In genomic region chr11:12116425-12117032, GRCh38 we compare ENCODE assay signal across 23 cellular contexts. TPM values are rescaled to one million over a fixed set of nuclear protein-coding genes. Genes with fewer than 3 reads are reported as not detected.
A peak's percentile ranks its signal among the peaks of the same experiment; 100 is the strongest.
DNase-seq lines count a peak whose midpoint lies in the region; FAIRE-seq and TF ChIP-seq lines count a peak whose summit lies in the region.
"Had no signal": no experiment of that assay in that cellular context is flagged by ENCODE, and none has a peak within 500 bp of the region (broad histone marks: within the 10 kb centered on the region; RNA-seq: fewer than 3 reads in every experiment).

No MANE protein-coding gene starts in this region.

- H3K27me3 ChIP-seq in keratinocyte (ENCODE audit: control insufficient read depth, extremely low read depth, insufficient read depth, low read length) (no peaks in the 10 kb centered on the region), transverse colon (no peaks in the 10 kb centered on the region)
- H3K27me3 ChIP-seq: ovary, thyroid gland had no signal

- peaks cover 64% of the 10 kb centered on the region for H3K4me1 Mint-ChIP-seq in activated CD4-positive, alpha-beta T cell treated with anti-CD3 and anti-CD28 coated beads, Interleukin-2, amount 10 ng/mL, durations not matched to agents 7 days and 5 days
- peaks cover 92% of the 10 kb centered on the region for H3K4me1 Mint-ChIP-seq in activated T-helper 1 cell treated with anti-CD3 and anti-CD28 coated beads, Interleukin-12 subunit alpha, Interleukin-12 subunit beta, Interleukin-2, Interleukin-4 antibody, amounts not matched to agents 30 ng/mL and 10 ng/mL and 1 ng/mL, durations not matched to agents 14 hours and 24 hours and 36 hours (ENCODE audit: low read depth)

- no peak for DNase-seq in activated CD4-positive, alpha-beta T cell treated with anti-CD3 and anti-CD28 coated beads, Interleukin-2, amount 10 ng/mL, durations not matched to agents 7 days and 5 days
- DNase-seq in activated CD4-positive, alpha-beta T cell treated with anti-CD3 and anti-CD28 coated beads for 4 hours: no peak
- DNase-seq in activated T-helper 1 cell treated with anti-CD3 and anti-CD28 coated beads, Interleukin-12 subunit alpha, Interleukin-12 subunit beta, Interleukin-2, Interleukin-4 antibody, amounts not matched to agents 30 ng/mL and 10 ng/mL and 1 ng/mL, durations not matched to agents 14 hours and 24 hours and 36 hours (ENCODE audit: low spot score): no peak
- DNase-seq in keratinocyte (ENCODE audit: low read depth, low spot score) (no peak), transverse colon (no peak), NCI-H1417 (lab: John Stamatoyannopoulos, UW) (no peak), putamen (ENCODE audit: low spot score) (no peak)
- DNase-seq in activated CD4-positive, CD25-positive, alpha-beta regulatory T cell treated with anti-CD3 and anti-CD28 coated beads, Interleukin-2, amount 50 U/mL, for 72 hours: no peak
- DNase-seq: activated CD8-positive, alpha-beta T cell treated with anti-CD3 and anti-CD28 coated beads, Interleukin-2, amount 10 ng/mL, durations not matched to agents 7 days and 5 days; amniotic stem cell; foreskin melanocyte; H7; NCI-H2081; NCI-H510A; SIG-M5; stimulated activated CD4-positive, alpha-beta T cell treated with anti-CD3 and anti-CD28 coated beads, Interleukin-4, amount 100 ng/mL, for 4 hours; stimulated activated CD8-positive, alpha-beta memory T cell treated with anti-CD3 and anti-CD28 coated beads, Interleukin-4, amount 100 ng/mL, for 48 hours; T1000; thyroid gland had no signal

- CTCF ChIA-PET in activated CD4-positive, alpha-beta T cell treated with anti-CD3 and anti-CD28 coated beads, Interleukin-2, amount 10 ng/mL, durations not matched to agents 7 days and 5 days (lab: Charles Lee): interaction anchor here (0.7 to 2.8 kb wide), 5 partner anchors 10 to 120 kb away, joined by 3 to 7 read pairs (median 5); no protein-coding TSS in a partner anchor

- no peak overlapping the region for H2AFZ ChIP-seq in keratinocyte (ENCODE audit: control insufficient read depth, low read length)

- H3K9me3 Mint-ChIP-seq in activated CD4-positive, alpha-beta T cell treated with anti-CD3 and anti-CD28 coated beads, Interleukin-2, amount 10 ng/mL, durations not matched to agents 7 days and 5 days: no peaks in the 10 kb centered on the region
- no peaks in the 10 kb centered on the region for H3K9me3 Mint-ChIP-seq in activated T-helper 1 cell treated with anti-CD3 and anti-CD28 coated beads, Interleukin-12 subunit alpha, Interleukin-12 subunit beta, Interleukin-2, Interleukin-4 antibody, amounts not matched to agents 30 ng/mL and 10 ng/mL and 1 ng/mL, durations not matched to agents 14 hours and 24 hours and 36 hours

- POLR2A ChIA-PET in activated CD4-positive, alpha-beta T cell treated with anti-CD3 and anti-CD28 coated beads, Interleukin-2, amount 10 ng/mL, durations not matched to agents 7 days and 5 days (lab: Charles Lee): interaction anchor here (0.6 kb wide), 2 partner anchors 18 to 75 kb away, joined by 3 to 5 read pairs; no protein-coding TSS in a partner anchor

- H3K36me3 Mint-ChIP-seq in activated CD4-positive, alpha-beta T cell treated with anti-CD3 and anti-CD28 coated beads, Interleukin-2, amount 10 ng/mL, durations not matched to agents 7 days and 5 days (ENCODE audit: low read depth): peaks cover 22% of the 10 kb centered on the region
- H3K36me3 Mint-ChIP-seq in activated T-helper 1 cell treated with anti-CD3 and anti-CD28 coated beads, Interleukin-12 subunit alpha, Interleukin-12 subunit beta, Interleukin-2, Interleukin-4 antibody, amounts not matched to agents 30 ng/mL and 10 ng/mL and 1 ng/mL, durations not matched to agents 14 hours and 24 hours and 36 hours (ENCODE audit: low read depth): peaks cover 48% of the 10 kb centered on the region

- no peaks in the 10 kb centered on the region for H3K9me3 ChIP-seq in keratinocyte (ENCODE audit: control insufficient read depth, low read depth, low read length)
- no peaks in the 10 kb centered on the region for H3K9me3 ChIP-seq in transverse colon
- H3K9me3 ChIP-seq: A549, ovary, thyroid gland had no signal

- 79 to 97% methylated on average over 6 to 9 of the region's 9 CpGs for WGBS in transverse colon (ENCODE audit: low coverage in 1 of 2), 2 donors

- peaks cover 71% of the 10 kb centered on the region for H4K20me1 ChIP-seq in keratinocyte (ENCODE audit: control insufficient read depth, extremely low read depth, insufficient read depth, low read length)

- TF ChIP-seq EP300 in transverse colon (IDR thresholded peaks at IDR 0.05; ENCODE audit: low read depth): no peak

- H3K4me1 ChIP-seq in keratinocyte (ENCODE audit: control insufficient read depth, extremely low read depth, insufficient read depth, low read length) (peaks cover 76% of the 10 kb centered on the region), transverse colon (peaks cover 19 to 78% (median 49%) of the 10 kb centered on the region in 4 donors)

- H3K79me2 ChIP-seq in keratinocyte (ENCODE audit: control insufficient read depth, insufficient read depth, low read length): peaks cover 100% of the 10 kb centered on the region

- TF ChIP-seq CTCF in keratinocyte (optimal IDR thresholded peaks at IDR 0.05 in 1 of 3, IDR thresholded peaks at IDR 0.05 in 1 of 3, conservative IDR thresholded peaks at IDR 0.05 in 1 of 3; ENCODE audit: extremely low read depth in 1 of 3, insufficient read depth in 2 of 3, low read length in 3 of 3) (no peak), transverse colon (IDR thresholded peaks at IDR 0.05) (no peak)

- no peak overlapping the region for H3K9ac ChIP-seq in keratinocyte (ENCODE audit: control insufficient read depth, extremely low read depth, insufficient read depth, low read length)

- H3K9me1 ChIP-seq in keratinocyte (ENCODE audit: control insufficient read depth, extremely low read depth, insufficient read depth, low read length): peaks cover 24% of the 10 kb centered on the region

- no peaks in the 10 kb centered on the region for H3K27me3 Mint-ChIP-seq in activated CD4-positive, alpha-beta T cell treated with anti-CD3 and anti-CD28 coated beads, Interleukin-2, amount 10 ng/mL, durations not matched to agents 7 days and 5 days
- H3K27me3 Mint-ChIP-seq in activated T-helper 1 cell treated with anti-CD3 and anti-CD28 coated beads, Interleukin-12 subunit alpha, Interleukin-12 subunit beta, Interleukin-2, Interleukin-4 antibody, amounts not matched to agents 30 ng/mL and 10 ng/mL and 1 ng/mL, durations not matched to agents 14 hours and 24 hours and 36 hours (ENCODE audit: insufficient read depth): no peaks in the 10 kb centered on the region

- peak overlapping the region; percentile 42 for H3K27ac ChIP-seq in keratinocyte (ENCODE audit: control insufficient read depth, insufficient read depth, low read length)
- H3K27ac ChIP-seq in transverse colon: peak overlapping the region; percentile 65 to 81 (median 75)
- H3K27ac ChIP-seq: C4-2B, thyroid gland had no signal

- H3K36me3 ChIP-seq in keratinocyte (ENCODE audit: control insufficient read depth in 2 of 2, extremely low read depth in 1 of 2, insufficient read depth in 2 of 2, low read length in 2 of 2) (peaks cover 43 to 85% of the 10 kb centered on the region in 2 experiments), transverse colon (no peaks in the 10 kb centered on the region)
- H3K36me3 ChIP-seq: ovary, thyroid gland had no signal

- dilution Hi-C loops in keratinocyte (cut with MboI; ENCODE audit: extremely low pct_ligation_motif_present, low sequenced_read_pairs): no loop called here

- no peak for TF ChIP-seq POLR2A in transverse colon (IDR thresholded peaks at IDR 0.05)

- H3K4me3 ChIP-seq in keratinocyte (ENCODE audit: control insufficient read depth in 2 of 3, extremely low read depth in 1 of 3, insufficient read depth in 2 of 3, low read depth in 1 of 3, low read length in 3 of 3) (no peak overlapping the region), transverse colon (no peak overlapping the region)
- H3K4me3 ChIP-seq: A549, ovary, skin epidermis, thyroid gland had no signal

- intact Hi-C loops in activated T-helper 1 cell treated with anti-CD3 and anti-CD28 coated beads, Interleukin-12 subunit alpha, Interleukin-12 subunit beta, Interleukin-2, Interleukin-4 antibody, amounts not matched to agents 30 ng/mL and 10 ng/mL and 1 ng/mL, durations not matched to agents 14 hours and 24 hours and 36 hours (cut with micrococcal nuclease): loop anchor here (1.0 to 10.0 kb wide), 2 partner anchors 9 to 1088 kb away; no protein-coding TSS in a partner anchor
- intact Hi-C loops in transverse colon (cut with DNase I; ENCODE audit: low total_unique reads): loop anchor here (10.0 kb wide), 2 partner anchors 58 to 118 kb away; no protein-coding TSS in a partner anchor

- H3K4me3 Mint-ChIP-seq in activated CD4-positive, alpha-beta T cell treated with anti-CD3 and anti-CD28 coated beads, Interleukin-2, amount 10 ng/mL, durations not matched to agents 7 days and 5 days: no peak overlapping the region
- peak overlapping the region; percentile 45 for H3K4me3 Mint-ChIP-seq in activated T-helper 1 cell treated with anti-CD3 and anti-CD28 coated beads, Interleukin-12 subunit alpha, Interleukin-12 subunit beta, Interleukin-2, Interleukin-4 antibody, amounts not matched to agents 30 ng/mL and 10 ng/mL and 1 ng/mL, durations not matched to agents 14 hours and 24 hours and 36 hours
- H3K4me3 Mint-ChIP-seq: activated CD8-positive, alpha-beta T cell treated with anti-CD3 and anti-CD28 coated beads, Interleukin-2, amount 10 ng/mL, durations not matched to agents 7 days and 5 days had no signal

- peak overlapping the region; percentile 43 for H3K27ac Mint-ChIP-seq in activated CD4-positive, alpha-beta T cell treated with anti-CD3 and anti-CD28 coated beads, Interleukin-2, amount 10 ng/mL, durations not matched to agents 7 days and 5 days
- peak overlapping the region; percentile 88 for H3K27ac Mint-ChIP-seq in activated T-helper 1 cell treated with anti-CD3 and anti-CD28 coated beads, Interleukin-12 subunit alpha, Interleukin-12 subunit beta, Interleukin-2, Interleukin-4 antibody, amounts not matched to agents 30 ng/mL and 10 ng/mL and 1 ng/mL, durations not matched to agents 14 hours and 24 hours and 36 hours
- H3K27ac Mint-ChIP-seq: activated CD8-positive, alpha-beta T cell treated with anti-CD3 and anti-CD28 coated beads, Interleukin-2, amount 10 ng/mL, durations not matched to agents 7 days and 5 days had no signal

- peak overlapping the region; percentile 22 for H3K4me2 ChIP-seq in keratinocyte (ENCODE audit: control insufficient read depth, extremely low read depth, insufficient read depth, low read depth, low read length)
- H3K4me2 ChIP-seq: A549 had no signal

- no peak for FAIRE-seq in keratinocyte (lab: Jason Lieb, UNC)
- FAIRE-seq: A549 had no signal

- in situ Hi-C loops in transverse colon (cut with MboI; ENCODE audit: low pct_ligation_motif_present in 1 of 4, low pct_unique_long_range_greater_than_20kb in 1 of 4, low sequenced_read_pairs in 3 of 4): no loop called here

RNA-seq across cellular contexts. Expression of gene MICAL2, which starts 6.1 kb away (rescaled TPM):
- total RNA-seq in activated CD4-positive, alpha-beta T cell treated with anti-CD3 and anti-CD28 coated beads, Interleukin-2, amount 10 ng/mL, durations not matched to agents 7 days and 5 days: 10 to 100 TPM; 45.5 to 47.3 TPM
- total RNA-seq in activated T-helper 1 cell treated with anti-CD3 and anti-CD28 coated beads, Interleukin-12 subunit alpha, Interleukin-12 subunit beta, Interleukin-2, Interleukin-4 antibody, amounts not matched to agents 30 ng/mL and 10 ng/mL and 1 ng/mL, durations not matched to agents 14 hours and 24 hours and 36 hours: 595 and 619 TPM in 2 replicates
- 72.7 to 124 TPM (median 83.9 TPM) in 3 replicates for polyA plus RNA-seq in keratinocyte
- polyA plus RNA-seq in keratinocyte (2011; ENCODE audit: low read depth): 172 TPM
- polyA plus RNA-seq in keratinocyte (2011; cell fraction: cytosol; rRNA removed): 76.6 and 79.2 TPM in 2 replicates
- polyA plus RNA-seq in keratinocyte (2011; cell fraction: nucleus; rRNA removed): 175 and 197 TPM in 2 replicates
- polyA plus RNA-seq in keratinocyte (2012; ENCODE audit: low replicate concordance): 52.2 and 143 TPM in 2 replicates
- 218 to 406 TPM (median 316 TPM) in 3 replicates for polyA minus RNA-seq in keratinocyte
- 176 TPM for polyA minus RNA-seq in keratinocyte (2011; cell fraction: cytosol; rRNA and poly(A)+ RNA removed)
- polyA minus RNA-seq in keratinocyte (2011; cell fraction: nucleus; rRNA and poly(A)+ RNA removed): 292 and 558 TPM in 2 replicates
- total RNA-seq in transverse colon: 100 to 1,000 TPM; 309 to 483 (median 316) TPM

Comparison
In these comparisons a context has a peak if more than half of its experiments do, and no peak if none do; other contexts are left out.
1. RNA of gene MICAL2, which starts 6.1 kb away (total RNA-seq): 595 to 619 TPM in activated T-helper 1 cell treated with anti-CD3 and anti-CD28 coated beads, Interleukin-12 subunit alpha, Interleukin-12 subunit beta, Interleukin-2, Interleukin-4 antibody, amounts not matched to agents 30 ng/mL and 10 ng/mL and 1 ng/mL, durations not matched to agents 14 hours and 24 hours and 36 hours and 309 to 483 TPM in transverse colon; 45.5 to 47.3 TPM in activated CD4-positive, alpha-beta T cell treated with anti-CD3 and anti-CD28 coated beads, Interleukin-2, amount 10 ng/mL, durations not matched to agents 7 days and 5 days; every median in the first group is over 4 times any median in the second.